Comparison of ENCODE assay signal across 9 cellular contexts in the genomic region with DNA sequence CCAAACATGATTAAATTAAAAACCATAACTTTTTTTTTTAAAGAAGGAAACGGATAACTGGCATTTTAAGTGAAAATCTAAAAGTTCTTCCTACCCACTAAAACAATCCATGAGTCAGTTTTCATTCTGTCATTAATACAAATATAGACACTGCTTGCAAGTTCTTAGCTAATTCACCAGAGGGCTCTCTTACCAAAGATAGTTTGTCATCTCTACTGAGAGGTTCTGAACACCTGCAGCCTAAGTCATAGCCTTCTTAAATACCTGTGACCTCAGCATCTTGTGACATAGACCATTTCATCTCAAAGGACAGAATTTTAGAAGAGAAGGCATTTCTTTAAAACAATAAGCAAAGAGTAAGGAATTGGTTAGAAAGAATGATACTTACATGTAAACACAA.
A peak's percentile ranks its signal among the peaks of the same experiment; 100 is the strongest.
DNase-seq lines count a peak whose midpoint lies in the region; ATAC-seq and TF ChIP-seq lines count a peak whose summit lies in the region.
"Had no signal": no experiment of that assay in that cellular context is flagged by ENCODE, and none has a peak within 500 bp of the region (broad histone marks: within the 10 kb centered on the region; RNA-seq: fewer than 3 reads in every experiment).

No MANE protein-coding gene starts in this region.

- H3K9me3 ChIP-seq in smooth muscle cell (replicated peaks; ENCODE audit: low read depth) = no peaks in the 10 kb centered on the region

- H3K4me1 ChIP-seq in smooth muscle cell (ENCODE audit: low read depth) = no peaks in the 10 kb centered on the region

- no peak overlapping the region for H3K4me3 ChIP-seq in smooth muscle cell

- 72% methylated on average over 1 of the region's 1 CpG for WGBS in smooth muscle cell (ENCODE audit: low lambda C conversion rate)

- TF ChIP-seq CTCF in GM12872 (IDR thresholded peaks at IDR 0.05; ENCODE audit: insufficient read depth, low read depth, low read length) = 0 out of 3 replicates have a peak, but pooled peaks have one; percentile 13
- no peak for TF ChIP-seq CTCF in smooth muscle cell (IDR thresholded peaks at IDR 0.05; ENCODE audit: borderline replicate concordance, insufficient read depth, poor library complexity, severe bottlenecking)

- H2AFZ ChIP-seq in smooth muscle cell (ENCODE audit: low read depth) = no peak overlapping the region

- no peaks in the 10 kb centered on the region for H3K27me3 ChIP-seq in smooth muscle cell (ENCODE audit: low read depth)

- H3F3A ChIP-seq in smooth muscle cell (ENCODE audit: low read depth) = no peaks in the 10 kb centered on the region

- H3K27ac ChIP-seq in smooth muscle cell (ENCODE audit: low read depth) = no peak overlapping the region

- H3K79me2 ChIP-seq in smooth muscle cell (ENCODE audit: low read depth) = no peaks in the 10 kb centered on the region

- no peaks in the 10 kb centered on the region for H3K36me3 ChIP-seq in smooth muscle cell (ENCODE audit: low read depth)

- DNase-seq in A172 (ENCODE audit: low spot score) (peak; percentile 31), NCI-H748 treated with DMSO at 0.1 percent for 48 hours (lab: John Stamatoyannopoulos, UW) (peak; percentile 3), fibroblast of gingiva (ENCODE audit: low read depth) (peak; percentile 0), inferior parietal cortex (ENCODE audit: extremely low spot score) (no peak), smooth muscle cell (lab: John Stamatoyannopoulos, UW; ENCODE audit: unreplicated experiment) (no peak)
- no peak for DNase-seq in activated CD4-positive, alpha-beta T cell treated with anti-CD3 and anti-CD28 coated beads, Interleukin-2, amount 50 U/mL, for 4 hours
- DNase-seq: effector memory CD4-positive, alpha-beta T cell had no signal

- H3K9ac ChIP-seq in smooth muscle cell (ENCODE audit: low read depth) = no peak overlapping the region

- no peak overlapping the region for H3K4me2 ChIP-seq in smooth muscle cell

- no peaks in the 10 kb centered on the region for H4K20me1 ChIP-seq in smooth muscle cell (ENCODE audit: low read depth)

- ATAC-seq in GM18867 (IDR thresholded peaks at IDR 0.05; ENCODE audit: unreplicated experiment) = no peak

Comparison
In these comparisons a context has a peak if more than half of its experiments do, and no peak if none do; other contexts are left out.
1. DNase-seq: peak in A172 (single experiment), NCI-H748 treated with DMSO at 0.1 percent for 48 hours (single experiment) and fibroblast of gingiva (single experiment); none in inferior parietal cortex (single experiment), activated CD4-positive, alpha-beta T cell treated with anti-CD3 and anti-CD28 coated beads, Interleukin-2, amount 50 U/mL, for 4 hours (0 of 2) and smooth muscle cell (single experiment).